1 cellular context compared by ENCODE assay signal in genomic region chr10:94264085-94264484, GRCh38.
TF ChIP-seq lines count a peak whose summit lies in the region.

No MANE protein-coding gene starts in this region.

TF ChIP-seq in HepG2, 621 proteins besides CTCF, POLR2A, EP300 and RAD21 (continued from another document and continues in another):
- TF ChIP-seq, protein P1, sequence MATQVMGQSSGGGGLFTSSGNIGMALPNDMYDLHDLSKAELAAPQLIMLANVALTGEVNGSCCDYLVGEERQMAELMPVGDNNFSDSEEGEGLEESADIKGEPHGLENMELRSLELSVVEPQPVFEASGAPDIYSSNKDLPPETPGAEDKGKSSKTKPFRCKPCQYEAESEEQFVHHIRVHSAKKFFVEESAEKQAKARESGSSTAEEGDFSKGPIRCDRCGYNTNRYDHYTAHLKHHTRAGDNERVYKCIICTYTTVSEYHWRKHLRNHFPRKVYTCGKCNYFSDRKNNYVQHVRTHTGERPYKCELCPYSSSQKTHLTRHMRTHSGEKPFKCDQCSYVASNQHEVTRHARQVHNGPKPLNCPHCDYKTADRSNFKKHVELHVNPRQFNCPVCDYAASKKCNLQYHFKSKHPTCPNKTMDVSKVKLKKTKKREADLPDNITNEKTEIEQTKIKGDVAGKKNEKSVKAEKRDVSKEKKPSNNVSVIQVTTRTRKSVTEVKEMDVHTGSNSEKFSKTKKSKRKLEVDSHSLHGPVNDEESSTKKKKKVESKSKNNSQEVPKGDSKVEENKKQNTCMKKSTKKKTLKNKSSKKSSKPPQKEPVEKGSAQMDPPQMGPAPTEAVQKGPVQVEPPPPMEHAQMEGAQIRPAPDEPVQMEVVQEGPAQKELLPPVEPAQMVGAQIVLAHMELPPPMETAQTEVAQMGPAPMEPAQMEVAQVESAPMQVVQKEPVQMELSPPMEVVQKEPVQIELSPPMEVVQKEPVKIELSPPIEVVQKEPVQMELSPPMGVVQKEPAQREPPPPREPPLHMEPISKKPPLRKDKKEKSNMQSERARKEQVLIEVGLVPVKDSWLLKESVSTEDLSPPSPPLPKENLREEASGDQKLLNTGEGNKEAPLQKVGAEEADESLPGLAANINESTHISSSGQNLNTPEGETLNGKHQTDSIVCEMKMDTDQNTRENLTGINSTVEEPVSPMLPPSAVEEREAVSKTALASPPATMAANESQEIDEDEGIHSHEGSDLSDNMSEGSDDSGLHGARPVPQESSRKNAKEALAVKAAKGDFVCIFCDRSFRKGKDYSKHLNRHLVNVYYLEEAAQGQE (IDR thresholded peaks at IDR 0.05; ENCODE audit: borderline replicate concordance in 1 of 2, low read depth in 1 of 2, low read length in 2 of 2): no peak
- no peak for TF ChIP-seq ZNF34 (CRISPR knock-in tag; IDR thresholded peaks at IDR 0.05; ENCODE audit: borderline replicate concordance)
- peak; percentile 46; the same call in 1 of the 2 replicates for TF ChIP-seq FOXA3 (CRISPR knock-in tag; IDR thresholded peaks at IDR 0.05)
- TF ChIP-seq GATAD2A (CRISPR knock-in tag; IDR thresholded peaks at IDR 0.05): no peak
- no peak for TF ChIP-seq SMAD1 (CRISPR knock-in tag; IDR thresholded peaks at IDR 0.05; ENCODE audit: borderline replicate concordance, low read depth)
- no peak for TF ChIP-seq ZNF101 (CRISPR knock-in tag; IDR thresholded peaks at IDR 0.05; ENCODE audit: borderline replicate concordance, low read depth)
- no peak for TF ChIP-seq NFYB (CRISPR knock-in tag; IDR thresholded peaks at IDR 0.05)
- TF ChIP-seq, protein P2, sequence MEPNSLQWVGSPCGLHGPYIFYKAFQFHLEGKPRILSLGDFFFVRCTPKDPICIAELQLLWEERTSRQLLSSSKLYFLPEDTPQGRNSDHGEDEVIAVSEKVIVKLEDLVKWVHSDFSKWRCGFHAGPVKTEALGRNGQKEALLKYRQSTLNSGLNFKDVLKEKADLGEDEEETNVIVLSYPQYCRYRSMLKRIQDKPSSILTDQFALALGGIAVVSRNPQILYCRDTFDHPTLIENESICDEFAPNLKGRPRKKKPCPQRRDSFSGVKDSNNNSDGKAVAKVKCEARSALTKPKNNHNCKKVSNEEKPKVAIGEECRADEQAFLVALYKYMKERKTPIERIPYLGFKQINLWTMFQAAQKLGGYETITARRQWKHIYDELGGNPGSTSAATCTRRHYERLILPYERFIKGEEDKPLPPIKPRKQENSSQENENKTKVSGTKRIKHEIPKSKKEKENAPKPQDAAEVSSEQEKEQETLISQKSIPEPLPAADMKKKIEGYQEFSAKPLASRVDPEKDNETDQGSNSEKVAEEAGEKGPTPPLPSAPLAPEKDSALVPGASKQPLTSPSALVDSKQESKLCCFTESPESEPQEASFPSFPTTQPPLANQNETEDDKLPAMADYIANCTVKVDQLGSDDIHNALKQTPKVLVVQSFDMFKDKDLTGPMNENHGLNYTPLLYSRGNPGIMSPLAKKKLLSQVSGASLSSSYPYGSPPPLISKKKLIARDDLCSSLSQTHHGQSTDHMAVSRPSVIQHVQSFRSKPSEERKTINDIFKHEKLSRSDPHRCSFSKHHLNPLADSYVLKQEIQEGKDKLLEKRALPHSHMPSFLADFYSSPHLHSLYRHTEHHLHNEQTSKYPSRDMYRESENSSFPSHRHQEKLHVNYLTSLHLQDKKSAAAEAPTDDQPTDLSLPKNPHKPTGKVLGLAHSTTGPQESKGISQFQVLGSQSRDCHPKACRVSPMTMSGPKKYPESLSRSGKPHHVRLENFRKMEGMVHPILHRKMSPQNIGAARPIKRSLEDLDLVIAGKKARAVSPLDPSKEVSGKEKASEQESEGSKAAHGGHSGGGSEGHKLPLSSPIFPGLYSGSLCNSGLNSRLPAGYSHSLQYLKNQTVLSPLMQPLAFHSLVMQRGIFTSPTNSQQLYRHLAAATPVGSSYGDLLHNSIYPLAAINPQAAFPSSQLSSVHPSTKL (CRISPR knock-in tag; IDR thresholded peaks at IDR 0.05): 0 out of 2 replicates have a peak, but pooled peaks have one; percentile 18
- no peak for TF ChIP-seq ZFP82 (CRISPR knock-in tag; IDR thresholded peaks at IDR 0.05; ENCODE audit: borderline replicate concordance)
- TF ChIP-seq CEBPG (CRISPR knock-in tag; IDR thresholded peaks at IDR 0.05): no peak
- peak; percentile 56 for TF ChIP-seq HNF4A (CRISPR knock-in tag; IDR thresholded peaks at IDR 0.05)
- no peak for TF ChIP-seq ZSCAN22 (CRISPR knock-in tag; IDR thresholded peaks at IDR 0.05)
- TF ChIP-seq ZNF343 (CRISPR knock-in tag; IDR thresholded peaks at IDR 0.05): no peak
- TF ChIP-seq REPIN1 (CRISPR knock-in tag; IDR thresholded peaks at IDR 0.05; ENCODE audit: borderline replicate concordance, low read depth): no peak
- no peak for TF ChIP-seq ZNF326 (CRISPR knock-in tag; IDR thresholded peaks at IDR 0.05; ENCODE audit: borderline replicate concordance)
- TF ChIP-seq RFXANK (CRISPR knock-in tag; IDR thresholded peaks at IDR 0.05): no peak
- TF ChIP-seq, protein P3, sequence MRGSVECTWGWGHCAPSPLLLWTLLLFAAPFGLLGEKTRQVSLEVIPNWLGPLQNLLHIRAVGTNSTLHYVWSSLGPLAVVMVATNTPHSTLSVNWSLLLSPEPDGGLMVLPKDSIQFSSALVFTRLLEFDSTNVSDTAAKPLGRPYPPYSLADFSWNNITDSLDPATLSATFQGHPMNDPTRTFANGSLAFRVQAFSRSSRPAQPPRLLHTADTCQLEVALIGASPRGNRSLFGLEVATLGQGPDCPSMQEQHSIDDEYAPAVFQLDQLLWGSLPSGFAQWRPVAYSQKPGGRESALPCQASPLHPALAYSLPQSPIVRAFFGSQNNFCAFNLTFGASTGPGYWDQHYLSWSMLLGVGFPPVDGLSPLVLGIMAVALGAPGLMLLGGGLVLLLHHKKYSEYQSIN (CRISPR knock-in tag; IDR thresholded peaks at IDR 0.05; ENCODE audit: borderline replicate concordance): no peak
- TF ChIP-seq THAP7 (CRISPR knock-in tag; IDR thresholded peaks at IDR 0.05): no peak
- TF ChIP-seq ZFP37 (CRISPR knock-in tag; IDR thresholded peaks at IDR 0.05; ENCODE audit: borderline replicate concordance): no peak
- peak; percentile 34; the same call in 1 of the 2 replicates for TF ChIP-seq HNF4G (IDR thresholded peaks at IDR 0.05; ENCODE audit: borderline replicate concordance, low read depth, low read length)
- TF ChIP-seq HNF4G (CRISPR knock-in tag; IDR thresholded peaks at IDR 0.05; ENCODE audit: borderline replicate concordance, low read depth): no peak
- no peak for TF ChIP-seq ZNF225 (CRISPR knock-in tag; IDR thresholded peaks at IDR 0.05)
- TF ChIP-seq, protein P4, sequence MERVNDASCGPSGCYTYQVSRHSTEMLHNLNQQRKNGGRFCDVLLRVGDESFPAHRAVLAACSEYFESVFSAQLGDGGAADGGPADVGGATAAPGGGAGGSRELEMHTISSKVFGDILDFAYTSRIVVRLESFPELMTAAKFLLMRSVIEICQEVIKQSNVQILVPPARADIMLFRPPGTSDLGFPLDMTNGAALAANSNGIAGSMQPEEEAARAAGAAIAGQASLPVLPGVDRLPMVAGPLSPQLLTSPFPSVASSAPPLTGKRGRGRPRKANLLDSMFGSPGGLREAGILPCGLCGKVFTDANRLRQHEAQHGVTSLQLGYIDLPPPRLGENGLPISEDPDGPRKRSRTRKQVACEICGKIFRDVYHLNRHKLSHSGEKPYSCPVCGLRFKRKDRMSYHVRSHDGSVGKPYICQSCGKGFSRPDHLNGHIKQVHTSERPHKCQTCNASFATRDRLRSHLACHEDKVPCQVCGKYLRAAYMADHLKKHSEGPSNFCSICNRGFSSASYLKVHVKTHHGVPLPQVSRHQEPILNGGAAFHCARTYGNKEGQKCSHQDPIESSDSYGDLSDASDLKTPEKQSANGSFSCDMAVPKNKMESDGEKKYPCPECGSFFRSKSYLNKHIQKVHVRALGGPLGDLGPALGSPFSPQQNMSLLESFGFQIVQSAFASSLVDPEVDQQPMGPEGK (CRISPR knock-in tag; IDR thresholded peaks at IDR 0.05): 0 out of 2 replicates have a peak, but pooled peaks have one; percentile 10
- no peak; the same call in 1 of the 2 replicates for TF ChIP-seq PRDM15 (CRISPR knock-in tag; IDR thresholded peaks at IDR 0.05)
- TF ChIP-seq ZMYM4 (CRISPR knock-in tag; IDR thresholded peaks at IDR 0.05): 0 out of 2 replicates have a peak, but pooled peaks have one; percentile 46
- TF ChIP-seq CCAR2 (optimal IDR thresholded peaks at IDR 0.05; ENCODE audit: low read depth, low read length): no peak
- no peak for TF ChIP-seq KDM2A (CRISPR knock-in tag; IDR thresholded peaks at IDR 0.05; ENCODE audit: borderline replicate concordance, low read depth)
- no peak for TF ChIP-seq SALL2 (CRISPR knock-in tag; IDR thresholded peaks at IDR 0.05)
- TF ChIP-seq, protein P5, sequence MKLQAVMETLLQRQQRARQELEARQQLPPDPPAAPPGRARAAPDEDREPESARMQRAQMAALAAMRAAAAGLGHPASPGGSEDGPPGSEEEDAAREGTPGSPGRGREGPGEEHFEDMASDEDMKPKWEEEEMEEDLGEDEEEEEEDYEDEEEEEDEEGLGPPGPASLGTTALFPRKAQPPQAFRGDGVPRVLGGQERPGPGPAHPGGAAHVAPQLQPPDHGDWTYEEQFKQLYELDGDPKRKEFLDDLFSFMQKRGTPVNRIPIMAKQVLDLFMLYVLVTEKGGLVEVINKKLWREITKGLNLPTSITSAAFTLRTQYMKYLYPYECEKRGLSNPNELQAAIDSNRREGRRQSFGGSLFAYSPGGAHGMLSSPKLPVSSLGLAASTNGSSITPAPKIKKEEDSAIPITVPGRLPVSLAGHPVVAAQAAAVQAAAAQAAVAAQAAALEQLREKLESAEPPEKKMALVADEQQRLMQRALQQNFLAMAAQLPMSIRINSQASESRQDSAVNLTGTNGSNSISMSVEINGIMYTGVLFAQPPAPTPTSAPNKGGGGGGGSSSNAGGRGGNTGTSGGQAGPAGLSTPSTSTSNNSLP (IDR thresholded peaks at IDR 0.05; ENCODE audit: low read depth, low read length): no peak
- TF ChIP-seq GTF2F1 (IDR thresholded peaks at IDR 0.05; ENCODE audit: low read length): no peak
- 0 out of 2 replicates have a peak, but pooled peaks have one; percentile 27 for TF ChIP-seq PAXIP1 (CRISPR knock-in tag; conservative IDR thresholded peaks at IDR 0.05)
- TF ChIP-seq ZBTB42 (CRISPR knock-in tag; IDR thresholded peaks at IDR 0.05): no peak
- no peak for TF ChIP-seq KLF6 (CRISPR knock-in tag; IDR thresholded peaks at IDR 0.05)
- TF ChIP-seq ZKSCAN5 (CRISPR knock-in tag; IDR thresholded peaks at IDR 0.05): no peak
- TF ChIP-seq FOXA1 (IDR thresholded peaks at IDR 0.05): no peak
- TF ChIP-seq FOXA1 (CRISPR knock-in tag; IDR thresholded peaks at IDR 0.05): peak; percentile 61
- TF ChIP-seq, protein P6, sequence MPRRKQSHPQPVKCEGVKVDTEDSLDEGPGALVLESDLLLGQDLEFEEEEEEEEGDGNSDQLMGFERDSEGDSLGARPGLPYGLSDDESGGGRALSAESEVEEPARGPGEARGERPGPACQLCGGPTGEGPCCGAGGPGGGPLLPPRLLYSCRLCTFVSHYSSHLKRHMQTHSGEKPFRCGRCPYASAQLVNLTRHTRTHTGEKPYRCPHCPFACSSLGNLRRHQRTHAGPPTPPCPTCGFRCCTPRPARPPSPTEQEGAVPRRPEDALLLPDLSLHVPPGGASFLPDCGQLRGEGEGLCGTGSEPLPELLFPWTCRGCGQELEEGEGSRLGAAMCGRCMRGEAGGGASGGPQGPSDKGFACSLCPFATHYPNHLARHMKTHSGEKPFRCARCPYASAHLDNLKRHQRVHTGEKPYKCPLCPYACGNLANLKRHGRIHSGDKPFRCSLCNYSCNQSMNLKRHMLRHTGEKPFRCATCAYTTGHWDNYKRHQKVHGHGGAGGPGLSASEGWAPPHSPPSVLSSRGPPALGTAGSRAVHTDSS (CRISPR knock-in tag; conservative IDR thresholded peaks at IDR 0.05): no peak
